ENCODE assay signal across 8 cellular contexts in the genomic region with DNA sequence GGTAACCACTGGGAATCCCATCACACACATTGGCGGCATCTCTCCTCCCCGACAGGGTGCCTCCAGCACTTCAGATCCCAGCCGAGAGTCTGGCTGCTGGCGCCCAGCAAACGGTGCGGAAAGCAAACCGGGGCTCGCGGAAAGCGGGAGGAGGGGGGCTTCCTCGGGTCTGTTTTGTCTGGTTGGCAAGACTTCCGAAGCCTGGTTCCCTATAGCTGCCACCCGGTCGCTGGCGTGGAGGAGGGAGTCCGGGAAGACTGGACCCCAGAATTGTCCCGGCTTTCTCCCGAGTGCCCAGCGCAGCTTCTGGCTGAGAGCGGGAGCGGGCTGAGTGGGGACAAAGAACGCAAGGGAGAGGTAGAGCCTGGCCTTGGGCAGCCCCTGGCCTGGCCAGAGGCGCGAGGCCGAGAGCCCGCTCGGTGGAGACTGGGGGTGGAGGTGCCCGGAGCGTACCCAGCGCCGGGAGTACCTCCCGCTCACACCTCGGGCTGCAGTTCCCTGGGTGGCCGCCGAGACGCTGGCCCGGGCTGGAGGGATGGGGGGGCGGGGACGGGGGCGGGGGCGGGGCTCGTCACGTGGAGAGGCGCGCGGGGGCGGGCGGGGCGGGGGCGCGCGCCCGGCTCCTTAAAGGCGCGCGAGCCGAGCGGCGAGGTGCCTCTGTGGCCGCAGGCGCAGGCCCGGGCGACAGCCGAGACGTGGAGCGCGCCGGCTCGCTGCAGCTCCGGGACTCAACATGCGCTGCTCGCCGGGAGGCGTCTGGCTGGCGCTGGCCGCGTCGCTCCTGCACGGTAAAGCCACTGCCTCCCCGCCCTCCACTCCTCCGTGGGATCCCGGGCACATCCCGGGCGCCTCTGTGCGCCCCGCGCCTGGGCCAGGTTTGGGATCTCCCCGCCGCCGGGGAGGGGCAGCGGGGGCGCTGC. TPM values are rescaled to one million over a fixed set of nuclear protein-coding genes. Genes with fewer than 3 reads are reported as not detected.
DNase-seq lines count a peak whose midpoint lies in the region; ATAC-seq, FAIRE-seq and TF ChIP-seq lines count a peak whose summit lies in the region.

A gene (plus strand): TSS at position 654 of the 920 bp plus-strand sequence. CDS start 80 bp downstream, at position 734.

- H3K36me3 ChIP-seq in OCI-LY3 (replicated peaks; ENCODE audit: low read depth, low read length) (no peaks in the 10 kb centered on the region), bronchial epithelial cell (ENCODE audit: control insufficient read depth, insufficient read depth, low read length) (no peaks in the 10 kb centered on the region), kidney (ENCODE audit: control insufficient read depth in 1 of 2, insufficient read depth in 2 of 2, low read length in 2 of 2) (no peaks in the 10 kb centered on the region)

- H3K9me3 ChIP-seq in A549 (no peaks in the 10 kb centered on the region), OCI-LY3 (ENCODE audit: insufficient read depth, low read length) (no peaks in the 10 kb centered on the region), kidney (ENCODE audit: control insufficient read depth in 1 of 2, low read length in 2 of 2) (no peaks in the 10 kb centered on the region)

- TF ChIP-seq RAD21 in A549 (conservative IDR thresholded peaks at IDR 0.05 in 1 of 2, IDR thresholded peaks at IDR 0.05 in 1 of 2) = no peak

- POLR2A ChIA-PET in A549 (lab: Yijun Ruan, JAX) (no interaction called here), GM10248 (lab: Yijun Ruan, JAX) (no interaction called here)

- H3K4me3 ChIP-seq in A549 (peak within 1 kb of the TSS; percentile 85), OCI-LY3 (ENCODE audit: low read length) (peak within 1 kb of the TSS; percentile 81), bronchial epithelial cell (ENCODE audit: low read depth, low read length) (peak within 1 kb of the TSS; percentile 35), kidney (ENCODE audit: low read length in 2 of 2) (peak within 1 kb of the TSS; percentile 50 to 65)

- no peaks in the 10 kb centered on the region for H3K79me2 ChIP-seq in OCI-LY3 (ENCODE audit: low read length)

- 2% methylated on average over 40 of the region's 92 CpGs for WGBS in A549 (ENCODE audit: missing lambda C conversion rate)

- H3K4me2 ChIP-seq in A549 (peak within 1 kb of the TSS; percentile 100), OCI-LY3 (ENCODE audit: low read length) (peak within 1 kb of the TSS; percentile 70)

- H3K27me3 ChIP-seq in OCI-LY3 (ENCODE audit: low read depth, low read length) = peaks cover 33% of the 10 kb centered on the region
- peaks cover 16% of the 10 kb centered on the region for H3K27me3 ChIP-seq in bronchial epithelial cell (ENCODE audit: control insufficient read depth, insufficient read depth, low read length)

- DNase-seq in A549 (ENCODE audit: low read depth in 1 of 2, low spot score in 1 of 2) (peak; percentile 63 to 64), GM10248 (ENCODE audit: extremely low spot score) (peak; percentile 52), bronchial epithelial cell (ENCODE audit: low read depth) (peak; percentile 1), kidney (peak; percentile 86)
- DNase-seq in stimulated activated CD4-positive, alpha-beta T cell treated with anti-CD3 and anti-CD28 coated beads, Interleukin-4, amount 100 ng/mL, for 1 hour = peak; percentile 7

- CTCF ChIA-PET in A549 (lab: Yijun Ruan, JAX) = interaction anchor here (0.6 to 2.7 kb wide), 21 partner anchors 11 to 477 kb away, joined by 3 to 32 read pairs (median 6); no protein-coding TSS in a partner anchor
- CTCF ChIA-PET in GM10248 (lab: Yijun Ruan, JAX) = no interaction called here

- FAIRE-seq in A549 (lab: Jason Lieb, UNC) (no peak), bronchial epithelial cell (lab: Jason Lieb, UNC) (no peak), kidney (lab: Jason Lieb, UNC) (no peak)

- H4K20me1 ChIP-seq in OCI-LY3 (ENCODE audit: insufficient read depth, low read length) = no peaks in the 10 kb centered on the region

- TF ChIP-seq CTCF in A549 (IDR thresholded peaks at IDR 0.05) = no peak
- TF ChIP-seq CTCF in GM10248 (IDR thresholded peaks at IDR 0.05; ENCODE audit: control extremely low read depth, extremely low read depth, low read depth, missing control alignments) = no peak
- no peak for TF ChIP-seq CTCF in OCI-LY3 (IDR thresholded peaks at IDR 0.05; ENCODE audit: low read depth, low read length)
- TF ChIP-seq CTCF in bronchial epithelial cell (IDR thresholded peaks at IDR 0.05; ENCODE audit: insufficient read depth, low read length, severe bottlenecking) = peak; percentile 14
- TF ChIP-seq CTCF in kidney (IDR thresholded peaks at IDR 0.05; ENCODE audit: borderline replicate concordance, extremely low read depth, insufficient read depth) = peak; percentile 34

- TF ChIP-seq EP300 in A549 (IDR thresholded peaks at IDR 0.05) = no peak

- no peak within 1 kb of the TSS; the same call in 1 of the 2 replicates for H2AFZ ChIP-seq in OCI-LY3 (ENCODE audit: low read depth, low read length)

- peak; percentile 88 for TF ChIP-seq POLR2A in A549 (IDR thresholded peaks at IDR 0.05; ENCODE audit: low read length)

- intact Hi-C loops in kidney (cut with DNase I) = no loop called here

- H3K4me1 ChIP-seq in A549 = peaks cover 9% of the 10 kb centered on the region; the same call in 1 of the 3 replicates
- H3K4me1 ChIP-seq in OCI-LY3 (ENCODE audit: low read length) = no peaks in the 10 kb centered on the region
- H3K4me1 ChIP-seq in kidney (ENCODE audit: control insufficient read depth in 1 of 2, insufficient read depth in 1 of 2, low read depth in 1 of 2, low read length in 2 of 2) = peaks cover 0 to 5% of the 10 kb centered on the region in 2 donors

- H3K9ac ChIP-seq in OCI-LY3 (ENCODE audit: low read length) = peak within 1 kb of the TSS; percentile 40
- peak within 1 kb of the TSS; percentile 28 to 30 for H3K9ac ChIP-seq in kidney (ENCODE audit: low read length in 2 of 2)

- peak; percentile 96 to 97 for ATAC-seq in A549
- peak; percentile 47 for ATAC-seq in HG03378 (IDR thresholded peaks at IDR 0.05; ENCODE audit: unreplicated experiment)
- no peak for ATAC-seq in HG03135 (IDR thresholded peaks at IDR 0.05; ENCODE audit: unreplicated experiment)

- H3K27ac ChIP-seq in A549 = peak within 1 kb of the TSS; percentile 75 to 86
- H3K27ac ChIP-seq in OCI-LY3 (ENCODE audit: low read length) = no peak within 1 kb of the TSS
- no peak within 1 kb of the TSS for H3K27ac ChIP-seq in kidney (ENCODE audit: low read depth in 2 of 2, low read length in 2 of 2)

TF ChIP-seq in A549, 52 proteins besides CTCF, POLR2A, EP300 and RAD21 (continues in another document):
- TF ChIP-seq JUN (IDR thresholded peaks at IDR 0.05) (peak in 1 of 2 experiments; percentile 25; a peak in 1 of 5 replicates), HOXB5 (CRISPR knock-in tag; IDR thresholded peaks at IDR 0.05) (no peak), FOXS1 (CRISPR knock-in tag; IDR thresholded peaks at IDR 0.05) (no peak), POLR2AphosphoS2 (conservative IDR thresholded peaks at IDR 0.05; ENCODE audit: low read length) (no peak), FOSB (CRISPR knock-in tag; IDR thresholded peaks at IDR 0.05) (no peak), SREBF2 (IDR thresholded peaks at IDR 0.05) (no peak), ZFP36 (IDR thresholded peaks at IDR 0.05; ENCODE audit: borderline replicate concordance, partially characterized antibody) (no peak), SMC3 (IDR thresholded peaks at IDR 0.05) (no peak), NR3C1 (IDR thresholded peaks at IDR 0.05) (no peak), ESRRA (IDR thresholded peaks at IDR 0.05; ENCODE audit: borderline replicate concordance, low read length) (no peak)
- TF ChIP-seq, protein P1, sequence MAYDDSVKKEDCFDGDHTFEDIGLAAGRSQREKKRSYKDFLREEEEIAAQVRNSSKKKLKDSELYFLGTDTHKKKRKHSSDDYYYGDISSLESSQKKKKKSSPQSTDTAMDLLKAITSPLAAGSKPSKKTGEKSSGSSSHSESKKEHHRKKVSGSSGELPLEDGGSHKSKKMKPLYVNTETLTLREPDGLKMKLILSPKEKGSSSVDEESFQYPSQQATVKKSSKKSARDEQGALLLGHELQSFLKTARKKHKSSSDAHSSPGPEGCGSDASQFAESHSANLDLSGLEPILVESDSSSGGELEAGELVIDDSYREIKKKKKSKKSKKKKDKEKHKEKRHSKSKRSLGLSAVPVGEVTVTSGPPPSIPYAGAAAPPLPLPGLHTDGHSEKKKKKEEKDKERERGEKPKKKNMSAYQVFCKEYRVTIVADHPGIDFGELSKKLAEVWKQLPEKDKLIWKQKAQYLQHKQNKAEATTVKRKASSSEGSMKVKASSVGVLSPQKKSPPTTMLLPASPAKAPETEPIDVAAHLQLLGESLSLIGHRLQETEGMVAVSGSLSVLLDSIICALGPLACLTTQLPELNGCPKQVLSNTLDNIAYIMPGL (CRISPR knock-in tag; IDR thresholded peaks at IDR 0.05; ENCODE audit: borderline replicate concordance) = no peak
- TF ChIP-seq, protein P2, sequence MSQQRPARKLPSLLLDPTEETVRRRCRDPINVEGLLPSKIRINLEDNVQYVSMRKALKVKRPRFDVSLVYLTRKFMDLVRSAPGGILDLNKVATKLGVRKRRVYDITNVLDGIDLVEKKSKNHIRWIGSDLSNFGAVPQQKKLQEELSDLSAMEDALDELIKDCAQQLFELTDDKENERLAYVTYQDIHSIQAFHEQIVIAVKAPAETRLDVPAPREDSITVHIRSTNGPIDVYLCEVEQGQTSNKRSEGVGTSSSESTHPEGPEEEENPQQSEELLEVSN (IDR thresholded peaks at IDR 0.05; ENCODE audit: borderline replicate concordance, low read depth) = 0 out of 2 replicates have a peak, but pooled peaks have one; percentile 50
- TF ChIP-seq, protein P3, sequence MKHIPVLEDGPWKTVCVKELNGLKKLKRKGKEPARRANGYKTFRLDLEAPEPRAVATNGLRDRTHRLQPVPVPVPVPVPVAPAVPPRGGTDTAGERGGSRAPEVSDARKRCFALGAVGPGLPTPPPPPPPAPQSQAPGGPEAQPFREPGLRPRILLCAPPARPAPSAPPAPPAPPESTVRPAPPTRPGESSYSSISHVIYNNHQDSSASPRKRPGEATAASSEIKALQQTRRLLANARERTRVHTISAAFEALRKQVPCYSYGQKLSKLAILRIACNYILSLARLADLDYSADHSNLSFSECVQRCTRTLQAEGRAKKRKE (CRISPR knock-in tag; IDR thresholded peaks at IDR 0.05; ENCODE audit: low read depth) = no peak

RNA-seq across cellular contexts. Expression of the gene that starts here (rescaled TPM):
- polyA plus RNA-seq in A549 (2011; rRNA removed) = 1.4 and 1.8 TPM in 2 replicates
- 2.4 and 3.7 TPM in 2 replicates for polyA plus RNA-seq in A549 (2012; cell fraction: cytosol; rRNA removed)
- polyA plus RNA-seq in A549 (2012; cell fraction: nucleus; rRNA removed) = 11.7 and 11.9 TPM in 2 replicates
- polyA plus RNA-seq in A549 (2017; fragmentation: RNase III; extraction: RNeasy Plus Mini Kit Qiagen cat#74134 plus additional on column Dnase treatment) = 1.3 to 1.5 TPM (median 1.3 TPM) in 3 replicates
- 5.2 and 5.7 TPM in 2 replicates for polyA minus RNA-seq in A549 (2011; rRNA and poly(A)+ RNA removed)
- total RNA-seq in bronchial epithelial cell = under 0.01 TPM in 2 replicates
- total RNA-seq in kidney = 1.6 TPM
- 0.80 TPM for polyA plus RNA-seq in kidney (ENCODE audit: insufficient read depth, low read depth, low replicate concordance)

Comparison
In these comparisons a context has a peak if more than half of its experiments do, and no peak if none do; other contexts are left out.
1. Peak in DNase-seq and H3K4me3 ChIP-seq in bronchial epithelial cell; RNA of the gene not detected or under 1 TPM.
2. DNase-seq: peak in every context shown above with its lines; median percentile 86 in kidney; 64 in A549; 52 in GM10248; 7 in stimulated activated CD4-positive, alpha-beta T cell treated with anti-CD3 and anti-CD28 coated beads, Interleukin-4, amount 100 ng/mL, for 1 hour; 1 in bronchial epithelial cell.
3. H3K27ac ChIP-seq: peak in A549 (2 of 2); none in OCI-LY3 (single experiment) and kidney (0 of 2).
4. H3K4me3 ChIP-seq: peak in every context shown above with its lines; median percentile 85 in A549; 81 in OCI-LY3; 58 in kidney; 35 in bronchial epithelial cell.
5. CTCF ChIP-seq: peak in bronchial epithelial cell (single experiment) and kidney (single experiment); none in A549 (single experiment), GM10248 (single experiment) and OCI-LY3 (single experiment).